8 cellular contexts compared by ENCODE assay signal in genomic region chr10:100535715-100536353, GRCh38. TPM values are rescaled to one million over a fixed set of nuclear protein-coding genes. Genes with fewer than 3 reads are reported as not detected.
DNase-seq lines count a peak whose midpoint lies in the region; ATAC-seq and TF ChIP-seq lines count a peak whose summit lies in the region.

Gene HIF1AN (plus strand): TSS chr10:100535943. CDS start chr10:100535959, 16 bp downstream.

- no peak within 1 kb of the TSS for H2BK5ac ChIP-seq in H9 (ENCODE audit: insufficient read length, low read length)

- H3K36me3 Mint-ChIP-seq in H9 (ENCODE audit: insufficient read depth in 1 of 3, low read depth in 3 of 3) (peaks cover 16 to 40% (median 32%) of the 10 kb centered on the region in 3 experiments), neural progenitor cell (peaks cover 7% of the 10 kb centered on the region)

- H4K20me1 ChIP-seq in H9 (ENCODE audit: control insufficient read depth, insufficient read depth, insufficient read length) (no peaks in the 10 kb centered on the region), neural progenitor cell (ENCODE audit: low read depth) (peaks cover 39% of the 10 kb centered on the region)

- H3K56ac ChIP-seq in H9 (ENCODE audit: insufficient read length, low read depth, low read length) = no peak within 1 kb of the TSS

- no peak within 1 kb of the TSS for H3T11ph ChIP-seq in H9 (ENCODE audit: low read length)

- H3K27me3 Mint-ChIP-seq in H9 (ENCODE audit: low read depth) (no peaks in the 10 kb centered on the region), neural progenitor cell (ENCODE audit: insufficient read depth, low read depth) (no peaks in the 10 kb centered on the region)

- no peak within 1 kb of the TSS for H2AK5ac ChIP-seq in H9 (ENCODE audit: insufficient read length, low read length)

- H3K4me2 ChIP-seq in H9 (ENCODE audit: insufficient read depth, insufficient read length, low read length) (peak within 1 kb of the TSS; percentile 58), neural progenitor cell (peak within 1 kb of the TSS; percentile 99)

- H3K9ac ChIP-seq in H9 (ENCODE audit: extremely low read depth, insufficient read length, low read length) (peak within 1 kb of the TSS; percentile 27), neural progenitor cell (peak within 1 kb of the TSS; percentile 43)

- H3K4me1 Mint-ChIP-seq in H9 = peaks cover 0 to 7% of the 10 kb centered on the region in 2 experiments; a peak in 1 of 4 replicates
- peaks cover 11% of the 10 kb centered on the region for H3K4me1 Mint-ChIP-seq in neural progenitor cell

- no peak within 1 kb of the TSS for H3K4ac ChIP-seq in H9 (ENCODE audit: low read depth, low read length)

- no peak within 1 kb of the TSS for H3K4me3 Mint-ChIP-seq in H9
- peak within 1 kb of the TSS; percentile 30 for H3K4me3 Mint-ChIP-seq in neural progenitor cell

- peak within 1 kb of the TSS; percentile 88 for H3K4me3 ChIP-seq in neural progenitor cell

- WGBS in H9 (ENCODE audit: extremely low coverage, insufficient read length, low lambda C conversion rate) = no CpG with 5 or more reads among the region's 35 CpGs

- H3K4me1 ChIP-seq in H9 (ENCODE audit: insufficient read depth, low read length) (peaks cover 3% of the 10 kb centered on the region; the same call in 1 of the 2 replicates), foreskin keratinocyte (no peaks in the 10 kb centered on the region), neural progenitor cell (peaks cover 10% of the 10 kb centered on the region)

- ATAC-seq in foreskin keratinocyte = peak; percentile 90

- H4K91ac ChIP-seq in H9 (ENCODE audit: insufficient read length, low read depth, low read length) = no peak within 1 kb of the TSS

- no peaks in the 10 kb centered on the region for H3K9me3 ChIP-seq in H9 (ENCODE audit: control insufficient read depth, low read depth, low read length)
- no peaks in the 10 kb centered on the region for H3K9me3 ChIP-seq in neural progenitor cell (ENCODE audit: low read depth)

- no peak within 1 kb of the TSS for H4K5ac ChIP-seq in H9 (ENCODE audit: insufficient read length, low read depth, low read length)

- no peak within 1 kb of the TSS for H4K8ac ChIP-seq in H9 (replicated peaks; ENCODE audit: insufficient read length, low read depth, low read length)

- H2BK15ac ChIP-seq in H9 (ENCODE audit: low read depth, low read length) = no peak within 1 kb of the TSS

- H2AFZ ChIP-seq in H9 (ENCODE audit: low read length) = peak within 1 kb of the TSS; percentile 88
- peak within 1 kb of the TSS; percentile 78 for H2AFZ ChIP-seq in neural progenitor cell (replicated peaks)

- no peak within 1 kb of the TSS for H3K18ac ChIP-seq in H9 (ENCODE audit: insufficient read length, low read depth, low read length)

- peak; percentile 87 for DNase-seq in GDM1 (lab: John Stamatoyannopoulos, UW)
- DNase-seq in H9 = peak; percentile 90
- peak; percentile 94 for DNase-seq in M059J (ENCODE audit: low read depth)
- DNase-seq in SHP77 treated with DMSO at 0.1 percent for 48 hours (lab: John Stamatoyannopoulos, UW) = peak; percentile 77
- DNase-seq in activated gamma-delta T cell (lab: John Stamatoyannopoulos, UW) = peak; percentile 64
- peak; percentile 77 to 88 for DNase-seq in foreskin keratinocyte
- peak; percentile 95 for DNase-seq in neural progenitor cell (ENCODE audit: low spot score)
- DNase-seq in stromal cell of bone marrow (ENCODE audit: low read depth) = peak; percentile 93

- H3K79me1 ChIP-seq in H9 (ENCODE audit: insufficient read depth, low read depth, low read length, poor library complexity, severe bottlenecking) = peaks cover 12% of the 10 kb centered on the region

- H3K27ac Mint-ChIP-seq in H9 (peak within 1 kb of the TSS in 1 of 3 experiments; percentile 21; a peak in 1 of 7 replicates), neural progenitor cell (no peak within 1 kb of the TSS)

- TF ChIP-seq CTCF in H9 (conservative IDR thresholded peaks at IDR 0.05) (peak; percentile 90), foreskin keratinocyte (conservative IDR thresholded peaks at IDR 0.05) (peak; percentile 91), neural progenitor cell (IDR thresholded peaks at IDR 0.05) (peak; percentile 93)

- H3K9me3 Mint-ChIP-seq in H9 = no peaks in the 10 kb centered on the region
- H3K9me3 Mint-ChIP-seq in neural progenitor cell = no peaks in the 10 kb centered on the region

- no peaks in the 10 kb centered on the region for H3K36me3 ChIP-seq in neural progenitor cell

- H3K27me3 ChIP-seq in H9 (ENCODE audit: insufficient read depth, low read length) = no peaks in the 10 kb centered on the region
- no peaks in the 10 kb centered on the region for H3K27me3 ChIP-seq in foreskin keratinocyte
- no peaks in the 10 kb centered on the region for H3K27me3 ChIP-seq in neural progenitor cell

- no peaks in the 10 kb centered on the region for H3F3A ChIP-seq in neural progenitor cell (ENCODE audit: low read depth)

- H3K23me2 ChIP-seq in H9 (ENCODE audit: insufficient read length, low read depth, low read length, poor library complexity, severe bottlenecking) = peaks cover 5% of the 10 kb centered on the region

- H3K79me2 ChIP-seq in H9 (ENCODE audit: insufficient read depth, low read length) (peaks cover 12% of the 10 kb centered on the region; the same call in 1 of the 2 replicates), neural progenitor cell (ENCODE audit: low read depth) (peaks cover 47% of the 10 kb centered on the region)

- no peak within 1 kb of the TSS for H3K14ac ChIP-seq in H9 (ENCODE audit: insufficient read depth, low read length)

- H3K23ac ChIP-seq in H9 (ENCODE audit: insufficient read length, low read depth, low read length) = no peak within 1 kb of the TSS

- no peak within 1 kb of the TSS for H2BK12ac ChIP-seq in H9 (ENCODE audit: insufficient read length, low read depth, low read length)

- H3K27ac ChIP-seq in H9 (ENCODE audit: insufficient read length, low read depth, low read length) = no peak within 1 kb of the TSS
- peak within 1 kb of the TSS; percentile 50 for H3K27ac ChIP-seq in foreskin keratinocyte
- H3K27ac ChIP-seq in neural progenitor cell = no peak within 1 kb of the TSS

- no peak within 1 kb of the TSS for H2BK20ac ChIP-seq in H9 (ENCODE audit: low read depth, low read length, poor library complexity, severe bottlenecking)

- no peak within 1 kb of the TSS for H2BK120ac ChIP-seq in H9 (ENCODE audit: low read depth, low read length, poor library complexity, severe bottlenecking)

RNA-seq across cellular contexts. Expression of gene HIF1AN, which starts in this region (rescaled TPM):
- total RNA-seq in H9 (2021) (53.8 and 58.7 TPM in 2 replicates), foreskin keratinocyte (12.8 and 15.5 TPM in 2 replicates), neural progenitor cell (ENCODE audit: low replicate concordance) (24.2 and 26.4 TPM in 2 replicates)
- total RNA-seq in M059J (2014; rRNA removed; shearing (Covaris generic)) = 5.4 and 8.0 TPM in 2 replicates
- polyA plus RNA-seq in foreskin keratinocyte = 9.2 and 10.5 TPM in 2 replicates
